ENCODE assay signal across 8 cellular contexts in the genomic region with DNA sequence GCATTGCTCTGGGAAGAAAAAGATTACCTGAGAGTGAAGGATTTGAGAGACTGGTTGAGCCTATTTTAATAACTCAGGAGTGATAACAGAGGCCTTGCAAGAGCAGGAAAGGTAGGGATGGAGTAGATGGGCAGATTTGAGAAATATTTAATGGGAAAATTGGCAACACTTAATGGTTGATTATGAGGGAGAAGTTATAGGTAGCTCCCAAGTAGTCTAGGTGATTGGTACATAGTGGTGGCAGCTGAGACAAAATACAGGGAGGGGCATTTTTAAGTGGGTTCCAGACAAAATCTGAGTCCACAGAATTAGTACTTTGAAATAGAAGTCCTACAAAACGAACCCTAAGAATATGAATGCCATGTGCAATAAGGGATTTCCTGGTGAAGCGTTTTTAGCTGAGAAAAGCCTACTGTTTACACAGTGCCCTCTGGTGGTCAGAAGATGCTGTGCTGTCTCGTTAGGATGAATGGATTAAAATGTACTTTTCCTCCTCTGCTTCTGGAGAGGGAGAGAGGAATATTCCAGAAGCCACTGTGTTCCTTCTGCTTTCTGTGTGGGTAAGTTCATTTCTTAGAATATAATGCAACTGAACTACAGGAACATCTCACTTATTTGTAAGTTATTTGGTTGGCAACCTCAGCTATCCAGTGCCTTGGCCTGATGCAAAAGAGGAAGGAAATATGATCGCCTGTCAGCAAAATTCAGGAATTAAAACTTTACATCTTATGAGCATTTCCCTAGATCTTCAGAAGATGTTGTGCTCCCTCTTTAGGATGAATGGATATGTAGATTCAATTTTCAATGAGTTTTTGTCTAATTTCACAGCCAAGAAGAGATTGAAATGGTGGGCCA. TPM values are rescaled to one million over a fixed set of nuclear protein-coding genes. Genes with fewer than 3 reads are reported as not detected.
A peak's percentile ranks its signal among the peaks of the same experiment; 100 is the strongest.
DNase-seq lines count a peak whose midpoint lies in the region; ATAC-seq, FAIRE-seq and TF ChIP-seq lines count a peak whose summit lies in the region.

No MANE protein-coding gene starts in this region.

- H2AFZ ChIP-seq in astrocyte (ENCODE audit: low read depth, low read length) (no peak overlapping the region), hepatocyte (no peak overlapping the region)

- no peak for ATAC-seq in activated CD4-positive, CD25-positive, alpha-beta regulatory T cell treated with anti-CD3 and anti-CD28 coated beads, Interleukin-2, amount 50 U/mL, for 24 hours
- no peak for ATAC-seq in GM21526 (IDR thresholded peaks at IDR 0.05; ENCODE audit: low FRiP score, unreplicated experiment)

- no peak overlapping the region for H3K9ac ChIP-seq in astrocyte (ENCODE audit: low read length)
- H3K9ac ChIP-seq in skeletal muscle satellite cell (ENCODE audit: low read depth, low read length): no peak overlapping the region

- peaks cover 98% of the 10 kb centered on the region for H3K79me2 ChIP-seq in astrocyte (ENCODE audit: insufficient read depth, low read length)
- H3K79me2 ChIP-seq in hepatocyte: peaks cover 98% of the 10 kb centered on the region

- H3K4me3 ChIP-seq in astrocyte (ENCODE audit: insufficient read depth, low read depth, low read length): no peak overlapping the region
- H3K4me3 ChIP-seq in hepatocyte: no peak overlapping the region
- H3K4me3 ChIP-seq in skeletal muscle satellite cell (ENCODE audit: low read length): no peak overlapping the region

- peaks cover 38% of the 10 kb centered on the region for H3K4me1 Mint-ChIP-seq in astrocyte (ENCODE audit: low read depth, unreplicated experiment)

- H3K4me1 ChIP-seq in astrocyte (ENCODE audit: insufficient read depth, low read length) (peaks cover 21% of the 10 kb centered on the region), hepatocyte (ENCODE audit: insufficient read depth) (peaks cover 32% of the 10 kb centered on the region), skeletal muscle satellite cell (ENCODE audit: control insufficient read depth, insufficient read depth, low read length) (peaks cover 41% of the 10 kb centered on the region)

- H4K20me1 ChIP-seq in astrocyte (ENCODE audit: insufficient read depth, low read length) (peaks cover 95% of the 10 kb centered on the region), hepatocyte (ENCODE audit: insufficient read depth, poor library complexity, severe bottlenecking) (peaks cover 96% of the 10 kb centered on the region)

- H3K36me3 ChIP-seq in astrocyte (ENCODE audit: insufficient read depth, low read length) (peaks cover 5% of the 10 kb centered on the region), hepatocyte (replicated peaks; ENCODE audit: insufficient read depth, low read depth) (no peaks in the 10 kb centered on the region), skeletal muscle satellite cell (ENCODE audit: insufficient read depth, low read length) (no peaks in the 10 kb centered on the region)

- peak overlapping the region; percentile 15 for H3K4me3 Mint-ChIP-seq in astrocyte (ENCODE audit: unreplicated experiment)

- peaks cover 7% of the 10 kb centered on the region for H3K36me3 Mint-ChIP-seq in astrocyte (ENCODE audit: low read depth, unreplicated experiment)

- H3K9me2 ChIP-seq in hepatocyte (replicated peaks; ENCODE audit: insufficient read depth): no peaks in the 10 kb centered on the region

- H3K27ac Mint-ChIP-seq in astrocyte (ENCODE audit: unreplicated experiment): no peak overlapping the region

- H3K4me2 ChIP-seq in astrocyte (ENCODE audit: low read length) (peak overlapping the region; percentile 27), hepatocyte (peak overlapping the region; percentile 12), skeletal muscle satellite cell (ENCODE audit: low read length) (peak overlapping the region; percentile 50)

- peak in 3 of 4 experiments; percentile 27 to 46 (median 43) for DNase-seq in activated CD4-positive, CD25-positive, alpha-beta regulatory T cell (lab: John Stamatoyannopoulos, UW)
- DNase-seq in NCI-H187 treated with DMSO at 0.1 percent for 48 hours (lab: John Stamatoyannopoulos, UW): peak; percentile 49
- peak; percentile 21 to 68 (median 46) for DNase-seq in T-helper 2 cell
- peak; percentile 35 for DNase-seq in astrocyte (ENCODE audit: low read depth)
- DNase-seq in hepatocyte (ENCODE audit: low spot score): peak; percentile 85

- H3K27me3 ChIP-seq in astrocyte (ENCODE audit: insufficient read depth, low read length) (no peaks in the 10 kb centered on the region), hepatocyte (no peaks in the 10 kb centered on the region), skeletal muscle satellite cell (ENCODE audit: control insufficient read depth, insufficient read depth, low read length) (no peaks in the 10 kb centered on the region)

- peak; percentile 52 for FAIRE-seq in astrocyte (lab: Jason Lieb, UNC)

- 28% methylated on average over 4 of the region's 4 CpGs for WGBS in hepatocyte (ENCODE audit: low lambda C conversion rate, missing lambda C conversion rate)

- H3K27me3 Mint-ChIP-seq in astrocyte (ENCODE audit: low read depth, unreplicated experiment): no peaks in the 10 kb centered on the region

- H3K9me3 ChIP-seq in astrocyte (ENCODE audit: insufficient read depth, low read depth, low read length) (no peaks in the 10 kb centered on the region), hepatocyte (ENCODE audit: low read depth) (no peaks in the 10 kb centered on the region), skeletal muscle satellite cell (replicated peaks; ENCODE audit: low read length) (no peaks in the 10 kb centered on the region)

- peak; percentile 95 for TF ChIP-seq CTCF in astrocyte (IDR thresholded peaks at IDR 0.05; ENCODE audit: insufficient read depth, low read depth, low read length)
- peak; percentile 88 for TF ChIP-seq CTCF in hepatocyte (IDR thresholded peaks at IDR 0.05; ENCODE audit: poor library complexity)

- H3K9me3 Mint-ChIP-seq in astrocyte (ENCODE audit: unreplicated experiment): no peaks in the 10 kb centered on the region

- H3K27ac ChIP-seq in astrocyte (ENCODE audit: low read depth, low read length): no peak overlapping the region
- no peak overlapping the region for H3K27ac ChIP-seq in hepatocyte

RNA-seq across cellular contexts. Expression of gene ZBTB1, which starts 6.5 kb away (rescaled TPM):
- 43.0 and 45.2 TPM in 2 replicates for total RNA-seq in astrocyte
- total RNA-seq in hepatocyte: 60.4 and 65.3 TPM in 2 replicates
- polyA plus RNA-seq in hepatocyte: 23.6 and 30.3 TPM in 2 replicates
- total RNA-seq in skeletal muscle satellite cell (2012; rRNA removed): 37.6 and 39.8 TPM in 2 replicates

RNA-seq across cellular contexts. Expression of gene ZBTB25, which starts 7.4 kb away (rescaled TPM):
- 9.5 and 9.7 TPM in 2 replicates for total RNA-seq in astrocyte
- 7.2 and 8.4 TPM in 2 replicates for total RNA-seq in hepatocyte
- polyA plus RNA-seq in hepatocyte: 7.0 and 8.4 TPM in 2 replicates
- total RNA-seq in skeletal muscle satellite cell (2012; rRNA removed): 7.0 and 7.4 TPM in 2 replicates

RNA-seq across cellular contexts. Expression of gene HSPA2, which starts 29.5 kb away (rescaled TPM):
- 2.8 and 3.5 TPM in 2 replicates for total RNA-seq in astrocyte
- 0.93 and 3.3 TPM in 2 replicates for total RNA-seq in hepatocyte
- 2.9 and 5.0 TPM in 2 replicates for polyA plus RNA-seq in hepatocyte
- total RNA-seq in skeletal muscle satellite cell (2012; rRNA removed): 0.76 and 1.3 TPM in 2 replicates

RNA-seq across cellular contexts. Expression of gene PPP1R36, which starts 38.7 kb away (rescaled TPM):
- 0.91 and 0.94 TPM in 2 replicates for total RNA-seq in astrocyte
- total RNA-seq in hepatocyte: 0.20 and 0.23 TPM in 2 replicates
- polyA plus RNA-seq in hepatocyte: 0.11 TPM in 1 of 2 replicates, not detected in the other
- total RNA-seq in skeletal muscle satellite cell (2012; rRNA removed): 1.0 TPM in 1 of 2 replicates, not detected in the other

RNA-seq across cellular contexts. Expression of gene AKAP5, which starts 45.8 kb away (rescaled TPM):
- total RNA-seq in astrocyte: 2.9 and 3.1 TPM in 2 replicates
- total RNA-seq in hepatocyte: 7.8 and 9.4 TPM in 2 replicates
- polyA plus RNA-seq in hepatocyte: 0.60 and 1.4 TPM in 2 replicates
- total RNA-seq in skeletal muscle satellite cell (2012; rRNA removed): 0.22 and 0.25 TPM in 2 replicates

Comparison
In these comparisons a context has a peak if more than half of its experiments do, and no peak if none do; other contexts are left out.
1. DNase-seq: peak in every context shown above with its lines; median percentile 85 in hepatocyte; 49 in NCI-H187 treated with DMSO at 0.1 percent for 48 hours; 46 in T-helper 2 cell; 43 in activated CD4-positive, CD25-positive, alpha-beta regulatory T cell; 35 in astrocyte.